13 cellular contexts compared by ENCODE assay signal in the genomic region with DNA sequence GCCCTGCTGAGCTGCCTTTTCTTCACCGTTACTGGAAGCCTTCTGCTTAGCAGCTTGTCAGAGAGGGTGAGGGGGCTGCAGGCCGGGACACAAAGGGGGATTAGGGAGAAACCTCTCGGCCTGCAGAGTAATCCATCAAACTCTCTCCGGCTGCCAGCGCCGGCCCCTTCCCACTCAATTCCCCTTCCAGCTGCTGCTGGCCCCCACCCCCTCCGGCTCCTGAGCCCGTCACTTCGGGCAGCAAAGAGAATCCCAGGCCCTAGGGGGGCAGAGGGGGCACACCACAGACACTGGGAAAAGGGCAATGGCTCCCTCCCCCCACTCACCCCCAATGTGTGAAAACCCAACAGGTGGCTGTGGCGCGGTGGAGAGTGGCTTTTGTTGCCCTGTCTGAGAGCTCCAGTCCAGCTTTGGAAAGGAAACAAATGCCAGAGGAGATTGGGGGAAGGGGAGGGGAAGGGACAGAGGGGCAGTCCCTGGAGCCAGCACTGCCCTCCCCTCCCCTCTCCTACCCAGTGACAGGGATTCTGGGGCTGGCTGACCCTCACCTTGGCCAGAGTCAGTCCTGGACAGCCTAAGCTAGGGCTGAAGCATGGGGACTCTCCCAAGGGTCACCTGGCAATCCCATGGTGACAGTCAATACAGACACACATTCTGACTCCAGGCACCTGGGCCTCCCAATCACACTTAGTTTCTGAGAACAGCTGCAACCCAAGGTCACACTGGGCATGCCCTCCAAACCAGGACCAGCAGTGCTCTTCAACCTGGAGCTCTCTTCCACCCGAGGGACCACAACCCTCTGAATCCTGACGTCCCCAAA. TPM values are rescaled to one million over a fixed set of nuclear protein-coding genes. Genes with fewer than 3 reads are reported as not detected.
DNase-seq lines count a peak whose midpoint lies in the region.
"Had no signal": no experiment of that assay in that cellular context is flagged by ENCODE, and none has a peak within 500 bp of the region (broad histone marks: within the 10 kb centered on the region; RNA-seq: fewer than 3 reads in every experiment).

No MANE protein-coding gene starts in this region.

- peak overlapping the region; percentile 5 for H3K4me3 ChIP-seq in neuron (ENCODE audit: low read length)
- H3K4me3 ChIP-seq: heart right ventricle, SK-N-MC had no signal

- H3K9me3 Mint-ChIP-seq in activated naive CD4-positive, alpha-beta T cell treated with anti-CD3 and anti-CD28 coated beads, Interleukin-2, amount 10 ng/mL, durations not matched to agents 7 days and 5 days, result no peaks in the 10 kb centered on the region
- no peaks in the 10 kb centered on the region for H3K9me3 Mint-ChIP-seq in activated T-helper 2 cell treated with anti-CD3 and anti-CD28 coated beads, Interferon-gamma antibody, Interleukin-2, Interleukin-4, amounts not matched to agents 10 μg/mL and 5 μg/mL and 100 μg/mL, durations not matched to agents 14 hours and 24 hours and 36 hours
- H3K9me3 Mint-ChIP-seq: activated T-cell treated with anti-CD3 and anti-CD28 coated beads, Interleukin-2, amount 50 U/mL, for 24 hours; CD14-positive monocyte had no signal

- DNase-seq in ELF-1 (ENCODE audit: low read depth, low spot score) (peak; percentile 89), NCI-H524 treated with DMSO at 0.1 percent for 48 hours (lab: John Stamatoyannopoulos, UW) (peak; percentile 47), globus pallidus (ENCODE audit: low spot score) (peak; percentile 32), foreskin melanocyte (no peak), NOMO-1 (lab: John Stamatoyannopoulos, UW; ENCODE audit: unreplicated experiment in 2 of 2) (no peak)
- DNase-seq in activated naive CD4-positive, alpha-beta T cell treated with anti-CD3 and anti-CD28 coated beads, Interleukin-2, amount 10 ng/mL, durations not matched to agents 7 days and 5 days, result no peak
- DNase-seq in activated T-helper 2 cell treated with anti-CD3 and anti-CD28 coated beads, Interferon-gamma antibody, Interleukin-2, Interleukin-4, amounts not matched to agents 10 μg/mL and 5 μg/mL and 100 μg/mL, durations not matched to agents 14 hours and 24 hours and 36 hours (ENCODE audit: low spot score), result no peak
- DNase-seq: activated T-cell treated with anti-CD3 and anti-CD28 coated beads, Interleukin-2, amount 50 U/mL, for 24 hours; heart right ventricle; NCI-H510A had no signal

- peaks cover 69% of the 10 kb centered on the region for H3K27me3 Mint-ChIP-seq in activated naive CD4-positive, alpha-beta T cell treated with anti-CD3 and anti-CD28 coated beads, Interleukin-2, amount 10 ng/mL, durations not matched to agents 7 days and 5 days
- peaks cover 4% of the 10 kb centered on the region for H3K27me3 Mint-ChIP-seq in activated T-helper 2 cell treated with anti-CD3 and anti-CD28 coated beads, Interferon-gamma antibody, Interleukin-2, Interleukin-4, amounts not matched to agents 10 μg/mL and 5 μg/mL and 100 μg/mL, durations not matched to agents 14 hours and 24 hours and 36 hours (ENCODE audit: low read depth)

- no peaks in the 10 kb centered on the region for H3K9me3 ChIP-seq in neuron (ENCODE audit: low read length)
- H3K9me3 ChIP-seq: heart right ventricle had no signal

- no peaks in the 10 kb centered on the region for H3K36me3 Mint-ChIP-seq in activated naive CD4-positive, alpha-beta T cell treated with anti-CD3 and anti-CD28 coated beads, Interleukin-2, amount 10 ng/mL, durations not matched to agents 7 days and 5 days
- H3K36me3 Mint-ChIP-seq in activated T-helper 2 cell treated with anti-CD3 and anti-CD28 coated beads, Interferon-gamma antibody, Interleukin-2, Interleukin-4, amounts not matched to agents 10 μg/mL and 5 μg/mL and 100 μg/mL, durations not matched to agents 14 hours and 24 hours and 36 hours (ENCODE audit: low read depth), result no peaks in the 10 kb centered on the region
- H3K36me3 Mint-ChIP-seq: CD14-positive monocyte had no signal

- H3K4me1 Mint-ChIP-seq in activated naive CD4-positive, alpha-beta T cell treated with anti-CD3 and anti-CD28 coated beads, Interleukin-2, amount 10 ng/mL, durations not matched to agents 7 days and 5 days, result peaks cover 3% of the 10 kb centered on the region
- no peaks in the 10 kb centered on the region for H3K4me1 Mint-ChIP-seq in activated T-helper 2 cell treated with anti-CD3 and anti-CD28 coated beads, Interferon-gamma antibody, Interleukin-2, Interleukin-4, amounts not matched to agents 10 μg/mL and 5 μg/mL and 100 μg/mL, durations not matched to agents 14 hours and 24 hours and 36 hours (ENCODE audit: low read depth)

- no peak overlapping the region for H3K27ac Mint-ChIP-seq in activated naive CD4-positive, alpha-beta T cell treated with anti-CD3 and anti-CD28 coated beads, Interleukin-2, amount 10 ng/mL, durations not matched to agents 7 days and 5 days
- H3K27ac Mint-ChIP-seq in activated T-helper 2 cell treated with anti-CD3 and anti-CD28 coated beads, Interferon-gamma antibody, Interleukin-2, Interleukin-4, amounts not matched to agents 10 μg/mL and 5 μg/mL and 100 μg/mL, durations not matched to agents 14 hours and 24 hours and 36 hours, result no peak overlapping the region
- H3K27ac Mint-ChIP-seq: activated T-cell treated with anti-CD3 and anti-CD28 coated beads, Interleukin-2, amount 50 U/mL, for 24 hours had no signal

- no peak overlapping the region for H2AFZ ChIP-seq in neuron (ENCODE audit: low read depth, low read length)

- no peaks in the 10 kb centered on the region for H3K36me3 ChIP-seq in neuron (ENCODE audit: insufficient read depth, low read length)
- H3K36me3 ChIP-seq: heart right ventricle had no signal

- CTCF ChIA-PET in activated naive CD4-positive, alpha-beta T cell treated with anti-CD3 and anti-CD28 coated beads, Interleukin-2, amount 10 ng/mL, durations not matched to agents 7 days and 5 days (lab: Charles Lee), result interaction anchor here (0.8 to 1.3 kb wide), 4 partner anchors 11 to 134 kb away, joined by 3 to 5 read pairs (median 3); no protein-coding TSS in a partner anchor

- H3K4me3 Mint-ChIP-seq in activated naive CD4-positive, alpha-beta T cell treated with anti-CD3 and anti-CD28 coated beads, Interleukin-2, amount 10 ng/mL, durations not matched to agents 7 days and 5 days, result no peak overlapping the region
- H3K4me3 Mint-ChIP-seq in activated T-helper 2 cell treated with anti-CD3 and anti-CD28 coated beads, Interferon-gamma antibody, Interleukin-2, Interleukin-4, amounts not matched to agents 10 μg/mL and 5 μg/mL and 100 μg/mL, durations not matched to agents 14 hours and 24 hours and 36 hours (ENCODE audit: low read depth), result no peak overlapping the region
- H3K4me3 Mint-ChIP-seq: activated T-cell treated with anti-CD3 and anti-CD28 coated beads, Interleukin-2, amount 50 U/mL, for 24 hours; CD14-positive monocyte had no signal

- peaks cover 40% of the 10 kb centered on the region for H3K4me1 ChIP-seq in neuron (ENCODE audit: insufficient read depth, low read length)

- intact Hi-C loops in activated T-helper 2 cell treated with anti-CD3 and anti-CD28 coated beads, Interferon-gamma antibody, Interleukin-2, Interleukin-4, amounts not matched to agents 10 μg/mL and 5 μg/mL and 100 μg/mL, durations not matched to agents 14 hours and 24 hours and 36 hours (cut with micrococcal nuclease), result no loop called here

- H3K27me3 ChIP-seq in neuron (ENCODE audit: insufficient read depth, low read length), result no peaks in the 10 kb centered on the region

RNA-seq across cellular contexts. Expression of gene SLC45A3, which starts 9.5 kb away (rescaled TPM):
- 1.5 and 2.0 TPM in 2 replicates for total RNA-seq in activated T-helper 2 cell treated with anti-CD3 and anti-CD28 coated beads, Interferon-gamma antibody, Interleukin-2, Interleukin-4, amounts not matched to agents 10 μg/mL and 5 μg/mL and 100 μg/mL, durations not matched to agents 14 hours and 24 hours and 36 hours

RNA-seq across cellular contexts. Expression of gene ELK4, which starts 39.0 kb away (rescaled TPM):
- 68.8 and 80.3 TPM in 2 replicates for total RNA-seq in activated T-helper 2 cell treated with anti-CD3 and anti-CD28 coated beads, Interferon-gamma antibody, Interleukin-2, Interleukin-4, amounts not matched to agents 10 μg/mL and 5 μg/mL and 100 μg/mL, durations not matched to agents 14 hours and 24 hours and 36 hours

Comparison
In these comparisons a context has a peak if more than half of its experiments do, and no peak if none do; other contexts are left out.
1. DNase-seq: peak in ELF-1 (single experiment), NCI-H524 treated with DMSO at 0.1 percent for 48 hours (single experiment) and globus pallidus (single experiment); none in foreskin melanocyte (single experiment), activated naive CD4-positive, alpha-beta T cell treated with anti-CD3 and anti-CD28 coated beads, Interleukin-2, amount 10 ng/mL, durations not matched to agents 7 days and 5 days (single experiment), activated T-helper 2 cell treated with anti-CD3 and anti-CD28 coated beads, Interferon-gamma antibody, Interleukin-2, Interleukin-4, amounts not matched to agents 10 μg/mL and 5 μg/mL and 100 μg/mL, durations not matched to agents 14 hours and 24 hours and 36 hours (single experiment) and NOMO-1 (0 of 2).